ENCODE assay signal across 16 cellular contexts in genomic region chr5:1100652-1101574, GRCh38. TPM values are rescaled to one million over a fixed set of nuclear protein-coding genes. Genes with fewer than 3 reads are reported as not detected.
DNase-seq lines count a peak whose midpoint lies in the region; ATAC-seq and TF ChIP-seq lines count a peak whose summit lies in the region.
"Had no signal": no experiment of that assay in that cellular context is flagged by ENCODE, and none has a peak within 500 bp of the region (broad histone marks: within the 10 kb centered on the region; RNA-seq: fewer than 3 reads in every experiment).

No MANE protein-coding gene starts in this region.

- H4K20me1 ChIP-seq in BLaER1 (peaks cover 90% of the 10 kb centered on the region), SK-N-SH (ENCODE audit: insufficient read depth) (no peaks in the 10 kb centered on the region)

- no peak overlapping the region for H3K23ac ChIP-seq in mesenchymal stem cell (ENCODE audit: low read length in 2 of 2)

- no peaks in the 10 kb centered on the region for H3K9me2 ChIP-seq in SK-N-SH

- WGBS in mesenchymal stem cell, result 85% methylated on average over 34 of the region's 34 CpGs
- 83% methylated on average over 29 of the region's 34 CpGs for WGBS in SK-N-SH (ENCODE audit: low lambda C conversion rate)

- no peaks in the 10 kb centered on the region for H3K36me3 Mint-ChIP-seq in CD8-positive, alpha-beta memory T cell
- H3K36me3 Mint-ChIP-seq: memory B cell had no signal

- H3K27me3 ChIP-seq in BLaER1 (peaks cover 65% of the 10 kb centered on the region), WERI-Rb-1 (ENCODE audit: insufficient read depth, low read depth, severe bottlenecking) (no peaks in the 10 kb centered on the region), mesenchymal stem cell (ENCODE audit: control insufficient read depth in 1 of 2, insufficient read depth in 1 of 2, low read length in 2 of 2) (peaks cover 4 to 39% of the 10 kb centered on the region in 2 experiments), SK-N-SH (ENCODE audit: insufficient read depth) (no peaks in the 10 kb centered on the region), lower lobe of right lung (ENCODE audit: low read depth) (no peaks in the 10 kb centered on the region)
- H3K27me3 ChIP-seq in CD8-positive, alpha-beta memory T cell (ENCODE audit: insufficient read depth, low read length, poor library complexity, severe bottlenecking), result no peaks in the 10 kb centered on the region

- H3K9me3 ChIP-seq in BLaER1 (no peaks in the 10 kb centered on the region), WERI-Rb-1 (ENCODE audit: severe bottlenecking) (no peaks in the 10 kb centered on the region), mesenchymal stem cell (ENCODE audit: control insufficient read depth, low read length) (no peaks in the 10 kb centered on the region), SK-N-SH (no peaks in the 10 kb centered on the region), lower lobe of right lung (no peaks in the 10 kb centered on the region)
- no peaks in the 10 kb centered on the region for H3K9me3 ChIP-seq in CD8-positive, alpha-beta memory T cell (ENCODE audit: low read length)
- H3K9me3 ChIP-seq: Caco-2 had no signal

- peaks cover under 1% of the 10 kb centered on the region; the same call in 1 of the 2 replicates for H3K36me3 ChIP-seq in BLaER1
- H3K36me3 ChIP-seq in CD8-positive, alpha-beta memory T cell (ENCODE audit: insufficient read depth, low read length), result no peaks in the 10 kb centered on the region
- H3K36me3 ChIP-seq in WERI-Rb-1, result peaks cover 6% of the 10 kb centered on the region
- H3K36me3 ChIP-seq in mesenchymal stem cell (ENCODE audit: control insufficient read depth in 1 of 2, insufficient read depth in 2 of 2, low read depth in 1 of 2, low read length in 2 of 2), result peaks cover 0 to 5% of the 10 kb centered on the region in 2 experiments
- H3K36me3 ChIP-seq in SK-N-SH (replicated peaks in 1 of 2; ENCODE audit: control insufficient read depth in 1 of 2, insufficient read depth in 2 of 2, low read length in 1 of 2), result no peaks in the 10 kb centered on the region
- H3K36me3 ChIP-seq in lower lobe of right lung, result peaks cover 3% of the 10 kb centered on the region

- H2AFZ ChIP-seq in mesenchymal stem cell (ENCODE audit: low read depth, low read length), result no peak overlapping the region
- H2AFZ ChIP-seq in SK-N-SH (ENCODE audit: low read depth), result no peak overlapping the region

- CTCF ChIA-PET in CD8-positive, alpha-beta memory T cell (lab: Charles Lee), result no interaction called here
- CTCF ChIA-PET in SK-N-SH (lab: Yijun Ruan, JAX), result no interaction called here

- H3K14ac ChIP-seq in mesenchymal stem cell (ENCODE audit: low read length in 2 of 2), result no peak overlapping the region

- H3K79me2 ChIP-seq in SK-N-SH (ENCODE audit: insufficient read depth), result no peaks in the 10 kb centered on the region

- peak overlapping the region in 1 of 2 experiments; percentile 29 for H3K18ac ChIP-seq in mesenchymal stem cell (ENCODE audit: low read depth in 1 of 2, low read length in 2 of 2)

- peak overlapping the region; percentile 94 for H3K4me2 ChIP-seq in BLaER1
- no peak overlapping the region for H3K4me2 ChIP-seq in mesenchymal stem cell (ENCODE audit: low read length, poor library complexity, severe bottlenecking)
- H3K4me2 ChIP-seq in SK-N-SH, result no peak overlapping the region

- H3K9me3 Mint-ChIP-seq in CD8-positive, alpha-beta memory T cell, result no peaks in the 10 kb centered on the region
- H3K9me3 Mint-ChIP-seq: IgD-negative memory B cell, memory B cell had no signal

- H4K91ac ChIP-seq in mesenchymal stem cell (ENCODE audit: low read length), result peak overlapping the region; percentile 35

- peak overlapping the region; percentile 80 for H2BK15ac ChIP-seq in mesenchymal stem cell (ENCODE audit: low read depth, poor library complexity, severe bottlenecking)

- ATAC-seq in GM21528 (IDR thresholded peaks at IDR 0.05; ENCODE audit: low FRiP score, unreplicated experiment) (no peak), lower lobe of right lung (no peak)

- no peaks in the 10 kb centered on the region for H3K79me1 ChIP-seq in mesenchymal stem cell (replicated peaks; ENCODE audit: low read length, poor library complexity, severe bottlenecking)

- H3K4me1 Mint-ChIP-seq in CD8-positive, alpha-beta memory T cell, result peaks cover 18 to 49% (median 34%) of the 10 kb centered on the region in 3 donors

- no peak for DNase-seq in CD8-positive, alpha-beta memory T cell
- DNase-seq in WERI-Rb-1 (no peak), mesenchymal stem cell (no peak), SK-N-SH (no peak), middle frontal gyrus (ENCODE audit: extremely low spot score, low spot score) (no peak), lower lobe of right lung (no peak)
- DNase-seq: activated CD4-positive, alpha-beta T cell treated with anti-CD3 and anti-CD28 coated beads, Interleukin-2, amount 50 U/mL, for 48 hours; amygdala; Caco-2; dermis blood vessel endothelial cell; NCI-H1436 treated with DMSO at 0.1 percent for 48 hours; SHP77 treated with DMSO at 0.1 percent for 48 hours had no signal

- H3K4me3 ChIP-seq in BLaER1 (no peak overlapping the region), WERI-Rb-1 (ENCODE audit: low read depth, low read length) (no peak overlapping the region), mesenchymal stem cell (ENCODE audit: insufficient read depth in 1 of 2, low read depth in 1 of 2, low read length in 2 of 2) (no peak overlapping the region), SK-N-SH (ENCODE audit: low read depth in 2 of 2, low read length in 1 of 2) (no peak overlapping the region), lower lobe of right lung (no peak overlapping the region)
- H3K4me3 ChIP-seq in CD8-positive, alpha-beta memory T cell (ENCODE audit: low read length), result no peak overlapping the region

- H3F3A ChIP-seq in SK-N-SH (replicated peaks; ENCODE audit: insufficient read depth), result no peaks in the 10 kb centered on the region

- H3K9ac ChIP-seq in BLaER1 (no peak overlapping the region), mesenchymal stem cell (ENCODE audit: low read length) (no peak overlapping the region), SK-N-SH (no peak overlapping the region)

- H2BK12ac ChIP-seq in mesenchymal stem cell (ENCODE audit: low read length in 2 of 2), result peak overlapping the region in 1 of 2 experiments; percentile 72

- H2BK120ac ChIP-seq in mesenchymal stem cell (ENCODE audit: low read depth, low read length), result no peak overlapping the region

- no peak for TF ChIP-seq CTCF in WERI-Rb-1 (IDR thresholded peaks at IDR 0.05; ENCODE audit: low read depth, low read length)
- no peak for TF ChIP-seq CTCF in SK-N-SH (IDR thresholded peaks at IDR 0.05)
- TF ChIP-seq CTCF in lower lobe of right lung (IDR thresholded peaks at IDR 0.05), result no peak

- peak overlapping the region in 1 of 2 experiments; percentile 5 for H3K4ac ChIP-seq in mesenchymal stem cell (ENCODE audit: low read depth in 1 of 2, low read length in 2 of 2)

- no peak overlapping the region for H2BK5ac ChIP-seq in mesenchymal stem cell (ENCODE audit: low read depth, low read length, poor library complexity, severe bottlenecking)

- POLR2A ChIA-PET in CD8-positive, alpha-beta memory T cell (lab: Charles Lee), result no interaction called here
- POLR2A ChIA-PET in SK-N-SH (lab: Yijun Ruan, JAX), result no interaction called here

- intact Hi-C loops in lower lobe of right lung (cut with DNase I), result no loop called here

- H4K8ac ChIP-seq in mesenchymal stem cell (ENCODE audit: low read length), result no peak overlapping the region

- no peak for TF ChIP-seq RAD21 in SK-N-SH (IDR thresholded peaks at IDR 0.05; ENCODE audit: low read length)

- peaks cover 0 to 6% of the 10 kb centered on the region in 2 donors for H3K27me3 Mint-ChIP-seq in CD8-positive, alpha-beta memory T cell

- peak overlapping the region in 2 of 7 donors; percentile 4 to 63 for H3K4me3 Mint-ChIP-seq in CD8-positive, alpha-beta memory T cell
- H3K4me3 Mint-ChIP-seq: memory B cell had no signal

- H3K4me1 ChIP-seq in BLaER1 (peaks cover 88% of the 10 kb centered on the region), mesenchymal stem cell (ENCODE audit: control insufficient read depth, insufficient read depth, low read depth, low read length) (peaks cover 16% of the 10 kb centered on the region), SK-N-SH (ENCODE audit: control insufficient read depth in 1 of 2, insufficient read depth in 2 of 2, low read depth in 1 of 2, low read length in 1 of 2) (peaks cover 0 to 4% of the 10 kb centered on the region in 2 experiments; a peak in 1 of 4 replicates), lower lobe of right lung (peaks cover 44% of the 10 kb centered on the region)
- H3K4me1 ChIP-seq in CD8-positive, alpha-beta memory T cell (ENCODE audit: insufficient read depth, low read length), result peaks cover 70% of the 10 kb centered on the region

- no peak overlapping the region for H3K27ac ChIP-seq in BLaER1
- peak overlapping the region; percentile 73 for H3K27ac ChIP-seq in CD8-positive, alpha-beta memory T cell (ENCODE audit: low read depth, low read length)
- H3K27ac ChIP-seq in WERI-Rb-1, result peak overlapping the region; percentile 83
- H3K27ac ChIP-seq in mesenchymal stem cell (ENCODE audit: low read length, poor library complexity, severe bottlenecking), result no peak overlapping the region
- H3K27ac ChIP-seq in SK-N-SH (ENCODE audit: low read depth in 2 of 2, low read length in 1 of 2), result no peak overlapping the region
- no peak overlapping the region for H3K27ac ChIP-seq in lower lobe of right lung

- H2AK5ac ChIP-seq in mesenchymal stem cell (ENCODE audit: low read length, severe bottlenecking), result no peak overlapping the region

- H3K27ac Mint-ChIP-seq in CD8-positive, alpha-beta memory T cell, result peak overlapping the region in 2 of 8 donors; percentile 14 to 58
- H3K27ac Mint-ChIP-seq: memory B cell had no signal

- TF ChIP-seq EP300 in SK-N-SH (IDR thresholded peaks at IDR 0.05; ENCODE audit: borderline replicate concordance in 1 of 2, low read depth in 1 of 2, low read length in 1 of 2), result no peak

TF ChIP-seq in SK-N-SH, 30 proteins besides CTCF, POLR2A, EP300 and RAD21:
- TF ChIP-seq FOXJ3 (CRISPR knock-in tag; IDR thresholded peaks at IDR 0.05), result no peak
- TF ChIP-seq JUND (IDR thresholded peaks at IDR 0.05), result no peak
- TF ChIP-seq TEAD4 (IDR thresholded peaks at IDR 0.05; ENCODE audit: borderline replicate concordance, insufficient read depth), result no peak
- TF ChIP-seq GABPA (IDR thresholded peaks at IDR 0.05; ENCODE audit: low read depth), result no peak
- no peak for TF ChIP-seq TCF12 (IDR thresholded peaks at IDR 0.05)
- no peak for TF ChIP-seq MEF2A (IDR thresholded peaks at IDR 0.05; ENCODE audit: borderline replicate concordance, low read depth)
- TF ChIP-seq TAF1 (IDR thresholded peaks at IDR 0.05; ENCODE audit: borderline replicate concordance, low read depth, low read length), result no peak

RNA-seq across cellular contexts. Expression of gene SLC12A7, which starts 10.9 kb away (rescaled TPM):
- total RNA-seq in CD8-positive, alpha-beta memory T cell, result 1 to 10 TPM; 4.9 to 6.6 TPM
- 20.0 TPM for polyA plus RNA-seq in CD8-positive, alpha-beta memory T cell
- 23.4 TPM for polyA plus RNA-seq in mesenchymal stem cell (2013, experiment 1 of 2)
- polyA plus RNA-seq in mesenchymal stem cell (2013, experiment 2 of 2), result 22.9 TPM
- polyA plus RNA-seq in SK-N-SH (2012; rRNA removed), result 2.3 and 2.6 TPM in 2 replicates
- polyA plus RNA-seq in SK-N-SH (2012; cell fraction: cytosol; rRNA removed), result 0.97 and 1.5 TPM in 2 replicates
- 7.4 and 9.0 TPM in 2 replicates for polyA plus RNA-seq in SK-N-SH (2012; cell fraction: nucleus; rRNA removed)
- total RNA-seq in lower lobe of right lung, result 49.5 TPM

Comparison
In these comparisons a context has a peak if more than half of its experiments do, and no peak if none do; other contexts are left out.
1. H3K27ac ChIP-seq: peak in CD8-positive, alpha-beta memory T cell (single experiment) and WERI-Rb-1 (single experiment); none in BLaER1 (single experiment), mesenchymal stem cell (single experiment), SK-N-SH (0 of 2) and lower lobe of right lung (single experiment).